8 cellular contexts compared by ENCODE assay signal in the genomic region with DNA sequence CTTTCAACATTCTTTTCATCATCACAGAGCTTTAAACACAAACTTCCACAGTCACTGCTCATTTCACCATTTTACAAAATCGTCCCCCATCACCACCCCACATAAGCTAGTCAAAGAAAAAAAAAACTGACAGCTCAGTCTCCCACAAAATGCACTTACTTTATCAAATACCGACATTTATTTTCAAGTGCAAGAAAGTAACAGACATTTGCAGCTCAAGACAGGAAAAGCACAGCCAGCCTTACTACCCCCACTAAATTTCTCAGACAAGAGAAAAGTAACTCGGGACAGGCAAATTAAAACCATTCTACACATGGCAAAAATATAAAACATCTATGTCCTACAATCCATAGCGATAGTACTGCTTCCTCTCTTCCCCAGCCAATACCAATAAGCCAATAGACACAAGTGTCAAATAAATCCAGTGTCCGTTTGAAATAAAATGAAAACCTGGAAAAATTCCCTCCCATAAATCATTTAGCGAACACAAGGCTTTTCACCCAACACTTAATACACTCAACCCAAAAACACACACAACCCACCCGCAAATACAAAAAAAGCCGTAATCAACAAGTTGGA. TPM values are rescaled to one million over a fixed set of nuclear protein-coding genes. Genes with fewer than 3 reads are reported as not detected.
A peak's percentile ranks its signal among the peaks of the same experiment; 100 is the strongest.
DNase-seq lines count a peak whose midpoint lies in the region; ATAC-seq and TF ChIP-seq lines count a peak whose summit lies in the region.

No MANE protein-coding gene starts in this region.

- H3K27ac ChIP-seq in left lung = peak overlapping the region; percentile 91
- peak overlapping the region in 2 of 3 donors; percentile 73 to 85 for H3K27ac ChIP-seq in thyroid gland

- H3K27me3 Mint-ChIP-seq in activated CD4-positive, alpha-beta T cell treated with anti-CD3 and anti-CD28 coated beads, Interleukin-2, amount 10 ng/mL, durations not matched to agents 7 days and 5 days = no peaks in the 10 kb centered on the region
- peaks cover 1% of the 10 kb centered on the region for H3K27me3 Mint-ChIP-seq in activated naive CD8-positive, alpha-beta T cell treated with anti-CD3 and anti-CD28 coated beads, Interleukin-2, amount 10 ng/mL, durations not matched to agents 7 days and 5 days

- H3K9me3 Mint-ChIP-seq in activated CD4-positive, alpha-beta T cell treated with anti-CD3 and anti-CD28 coated beads, Interleukin-2, amount 10 ng/mL, durations not matched to agents 7 days and 5 days = no peaks in the 10 kb centered on the region
- peaks cover 1% of the 10 kb centered on the region for H3K9me3 Mint-ChIP-seq in activated naive CD8-positive, alpha-beta T cell treated with anti-CD3 and anti-CD28 coated beads, Interleukin-2, amount 10 ng/mL, durations not matched to agents 7 days and 5 days

- peaks cover 12 to 56% of the 10 kb centered on the region in 2 donors for H3K4me1 ChIP-seq in left lung
- peaks cover 12 to 20% of the 10 kb centered on the region in 2 donors for H3K4me1 ChIP-seq in thyroid gland

- TF ChIP-seq POLR2A in thyroid gland (IDR thresholded peaks at IDR 0.05) = no peak

- H3K4me1 Mint-ChIP-seq in activated CD4-positive, alpha-beta T cell treated with anti-CD3 and anti-CD28 coated beads, Interleukin-2, amount 10 ng/mL, durations not matched to agents 7 days and 5 days = peaks cover 53% of the 10 kb centered on the region
- H3K4me1 Mint-ChIP-seq in activated naive CD8-positive, alpha-beta T cell treated with anti-CD3 and anti-CD28 coated beads, Interleukin-2, amount 10 ng/mL, durations not matched to agents 7 days and 5 days = peaks cover 44% of the 10 kb centered on the region

- intact Hi-C loops in left lung (cut with DNase I) (loop anchor here in 1 of 2 donors (10.0 kb wide), 1 partner anchor 61 kb away; no protein-coding TSS in a partner anchor), thyroid gland (cut with DNase I) (no loop called here)

- TF ChIP-seq CTCF in left lung (IDR thresholded peaks at IDR 0.05) (no peak), thyroid gland (IDR thresholded peaks at IDR 0.05) (no peak), omental fat pad (IDR thresholded peaks at IDR 0.05) (no peak)

- peak overlapping the region; percentile 80 to 81 for H3K4me3 ChIP-seq in left lung
- peak overlapping the region; percentile 61 to 74 (median 64) for H3K4me3 ChIP-seq in thyroid gland (replicated peaks in 1 of 3)

- POLR2A ChIA-PET in activated CD4-positive, alpha-beta T cell treated with anti-CD3 and anti-CD28 coated beads, Interleukin-2, amount 10 ng/mL, durations not matched to agents 7 days and 5 days (lab: Charles Lee) = interaction anchor here (0.5 kb wide), 1 partner anchor 39 kb away, joined by 3 read pairs; no protein-coding TSS in a partner anchor
- POLR2A ChIA-PET in activated naive CD8-positive, alpha-beta T cell treated with anti-CD3 and anti-CD28 coated beads, Interleukin-2, amount 10 ng/mL, durations not matched to agents 7 days and 5 days (lab: Charles Lee) = no interaction called here

- H3K36me3 Mint-ChIP-seq in activated CD4-positive, alpha-beta T cell treated with anti-CD3 and anti-CD28 coated beads, Interleukin-2, amount 10 ng/mL, durations not matched to agents 7 days and 5 days (ENCODE audit: low read depth) = peaks cover 35% of the 10 kb centered on the region
- H3K36me3 Mint-ChIP-seq in activated naive CD8-positive, alpha-beta T cell treated with anti-CD3 and anti-CD28 coated beads, Interleukin-2, amount 10 ng/mL, durations not matched to agents 7 days and 5 days = peaks cover 33% of the 10 kb centered on the region

- CTCF ChIA-PET in activated CD4-positive, alpha-beta T cell treated with anti-CD3 and anti-CD28 coated beads, Interleukin-2, amount 10 ng/mL, durations not matched to agents 7 days and 5 days (lab: Charles Lee) = no interaction called here

- H3K27me3 ChIP-seq in left lung = no peaks in the 10 kb centered on the region
- H3K27me3 ChIP-seq in thyroid gland = no peaks in the 10 kb centered on the region

- WGBS in thyroid gland, 2 donors = 12 to 15% methylated on average over 8 of the region's 8 CpGs

- no peak for DNase-seq in activated CD4-positive, alpha-beta T cell treated with anti-CD3 and anti-CD28 coated beads, Interleukin-2, amount 10 ng/mL, durations not matched to agents 7 days and 5 days
- DNase-seq in activated CD4-positive, alpha-beta T cell treated with anti-CD3 and anti-CD28 coated beads, Interleukin-2, amount 50 U/mL, for 4 hours = no peak
- DNase-seq in activated naive CD8-positive, alpha-beta T cell treated with anti-CD3 and anti-CD28 coated beads, Interleukin-2, amount 10 ng/mL, durations not matched to agents 7 days and 5 days = no peak
- DNase-seq in left lung = no peak
- no peak for DNase-seq in thyroid gland
- no peak for DNase-seq in omental fat pad (ENCODE audit: low spot score)
- no peak for DNase-seq in ureter (ENCODE audit: low spot score)

- no peaks in the 10 kb centered on the region for H3K9me3 ChIP-seq in left lung
- H3K9me3 ChIP-seq in thyroid gland = no peaks in the 10 kb centered on the region

- H3K4me3 Mint-ChIP-seq in activated CD4-positive, alpha-beta T cell treated with anti-CD3 and anti-CD28 coated beads, Interleukin-2, amount 10 ng/mL, durations not matched to agents 7 days and 5 days = peak overlapping the region; percentile 95
- peak overlapping the region; percentile 93 for H3K4me3 Mint-ChIP-seq in activated naive CD8-positive, alpha-beta T cell treated with anti-CD3 and anti-CD28 coated beads, Interleukin-2, amount 10 ng/mL, durations not matched to agents 7 days and 5 days

- no peaks in the 10 kb centered on the region for H3K36me3 ChIP-seq in left lung
- no peaks in the 10 kb centered on the region for H3K36me3 ChIP-seq in thyroid gland

- ATAC-seq in activated naive CD8-positive, alpha-beta T cell treated with anti-CD3 and anti-CD28 coated beads, Interleukin-2, amount 10 ng/mL, durations not matched to agents 7 days and 5 days (ENCODE audit: low read depth) = no peak
- no peak for ATAC-seq in left lung
- ATAC-seq in omental fat pad (ENCODE audit: low FRiP score) = no peak
- ATAC-seq in activated CD4-positive, CD25-positive, alpha-beta regulatory T cell treated with anti-CD3 and anti-CD28 coated beads, Interleukin-2, amount 50 U/mL, for 24 hours = no peak

- peak overlapping the region; percentile 97 for H3K27ac Mint-ChIP-seq in activated CD4-positive, alpha-beta T cell treated with anti-CD3 and anti-CD28 coated beads, Interleukin-2, amount 10 ng/mL, durations not matched to agents 7 days and 5 days
- H3K27ac Mint-ChIP-seq in activated naive CD8-positive, alpha-beta T cell treated with anti-CD3 and anti-CD28 coated beads, Interleukin-2, amount 10 ng/mL, durations not matched to agents 7 days and 5 days = peak overlapping the region; percentile 94

RNA-seq across cellular contexts. Expression of a gene that starts 0.5 kb away (rescaled TPM):
- total RNA-seq in activated CD4-positive, alpha-beta T cell treated with anti-CD3 and anti-CD28 coated beads, Interleukin-2, amount 10 ng/mL, durations not matched to agents 7 days and 5 days = 10 to 100 TPM; 11.4 to 12.4 TPM
- total RNA-seq in activated naive CD8-positive, alpha-beta T cell treated with anti-CD3 and anti-CD28 coated beads, Interleukin-2, amount 10 ng/mL, durations not matched to agents 7 days and 5 days = 10 to 100 TPM; 11.6 TPM
- total RNA-seq in left lung = 10 to 100 TPM; 15.2 to 17.6 TPM
- total RNA-seq in thyroid gland = 10 to 100 TPM in 3 of 4 donors, 1 to 10 TPM in 1; 9.5 to 13.6 (median 11.0) TPM
- total RNA-seq in omental fat pad = 10 to 100 TPM in 3 of 4 donors, 1 to 10 TPM in 1; 8.5 to 16.0 (median 13.7) TPM
- 20.5 TPM for total RNA-seq in ureter
